ENCODE assay signal across 11 cellular contexts in the genomic region with DNA sequence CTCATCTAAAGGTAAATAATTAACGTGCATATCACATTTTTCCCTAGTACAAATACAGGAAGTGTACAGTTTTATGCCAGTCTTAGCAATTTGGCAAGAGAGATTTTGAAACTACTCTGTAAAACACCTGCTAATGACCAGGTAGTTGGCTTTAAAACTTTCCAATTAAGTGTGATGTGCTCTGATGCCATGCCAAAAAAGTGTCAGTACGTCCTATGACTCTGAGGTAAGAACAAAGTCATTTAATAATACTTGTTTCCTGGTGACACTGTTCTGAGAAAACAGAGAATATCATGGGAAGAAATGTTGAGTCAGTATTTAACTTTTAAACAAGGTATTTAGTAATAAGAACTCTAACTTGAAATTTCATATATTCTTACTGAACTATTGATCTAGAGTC. TPM values are rescaled to one million over a fixed set of nuclear protein-coding genes. Genes with fewer than 3 reads are reported as not detected.
DNase-seq lines count a peak whose midpoint lies in the region; ATAC-seq and TF ChIP-seq lines count a peak whose summit lies in the region.
"Had no signal": no experiment of that assay in that cellular context is flagged by ENCODE, and none has a peak within 500 bp of the region (broad histone marks: within the 10 kb centered on the region; RNA-seq: fewer than 3 reads in every experiment).

No MANE protein-coding gene starts in this region.

- DNase-seq in SW480 (ENCODE audit: low spot score) (peak; percentile 42), left lung (no peak), NCI-H2171 treated with DMSO at 0.1 percent for 48 hours (lab: John Stamatoyannopoulos, UW) (no peak)
- no peak for DNase-seq in naive thymus-derived CD8-positive, alpha-beta T cell
- no peak for DNase-seq in activated CD4-positive, alpha-beta T cell treated with anti-CD3 and anti-CD28 coated beads, Interleukin-2, amount 50 U/mL, for 1 hour
- DNase-seq: activated naive CD8-positive, alpha-beta T cell treated with anti-CD3 and anti-CD28 coated beads, Interleukin-2, amount 10 ng/mL, durations not matched to agents 7 days and 5 days; Karpas-422; NCI-H748 treated with DMSO at 0.1 percent for 48 hours had no signal

- H3K36me3 ChIP-seq in left lung: no peaks in the 10 kb centered on the region

- peak overlapping the region; percentile 27 to 53 for H3K27ac ChIP-seq in left lung

- H3K27me3 Mint-ChIP-seq in naive thymus-derived CD8-positive, alpha-beta T cell: no peaks in the 10 kb centered on the region
- H3K27me3 Mint-ChIP-seq: activated naive CD8-positive, alpha-beta T cell treated with anti-CD3 and anti-CD28 coated beads, Interleukin-2, amount 10 ng/mL, durations not matched to agents 7 days and 5 days had no signal

- no peak for TF ChIP-seq CTCF in left lung (IDR thresholded peaks at IDR 0.05)

- ATAC-seq in GM18508 (IDR thresholded peaks at IDR 0.05; ENCODE audit: insufficient read depth, unreplicated experiment) (peak; percentile 33), HG02759 (IDR thresholded peaks at IDR 0.05; ENCODE audit: unreplicated experiment) (peak; percentile 37), left lung (peak; percentile 63), HG03095 (IDR thresholded peaks at IDR 0.05; ENCODE audit: unreplicated experiment) (no peak)
- ATAC-seq in naive thymus-derived CD8-positive, alpha-beta T cell: no peak

- H3K4me3 Mint-ChIP-seq in naive thymus-derived CD8-positive, alpha-beta T cell: peak overlapping the region in 1 of 10 donors; percentile 2
- H3K4me3 Mint-ChIP-seq: activated naive CD8-positive, alpha-beta T cell treated with anti-CD3 and anti-CD28 coated beads, Interleukin-2, amount 10 ng/mL, durations not matched to agents 7 days and 5 days had no signal

- no peaks in the 10 kb centered on the region for H3K9me3 ChIP-seq in left lung

- H3K4me1 Mint-ChIP-seq in naive thymus-derived CD8-positive, alpha-beta T cell: peaks cover 21 to 83% (median 60%) of the 10 kb centered on the region in 4 donors

- POLR2A ChIA-PET in naive thymus-derived CD8-positive, alpha-beta T cell (lab: Charles Lee): no interaction called here

- H3K36me3 Mint-ChIP-seq in naive thymus-derived CD8-positive, alpha-beta T cell: peaks cover 0 to 3% (median 1%) of the 10 kb centered on the region in 3 donors

- peak overlapping the region in 1 of 10 donors; percentile 35 for H3K27ac Mint-ChIP-seq in naive thymus-derived CD8-positive, alpha-beta T cell
- H3K27ac Mint-ChIP-seq: activated naive CD8-positive, alpha-beta T cell treated with anti-CD3 and anti-CD28 coated beads, Interleukin-2, amount 10 ng/mL, durations not matched to agents 7 days and 5 days had no signal

- intact Hi-C loops in left lung (cut with DNase I): no loop called here

- no peak overlapping the region for H3K4me3 ChIP-seq in left lung

- no peaks in the 10 kb centered on the region for H3K27me3 ChIP-seq in left lung

- no peaks in the 10 kb centered on the region for H3K9me3 Mint-ChIP-seq in naive thymus-derived CD8-positive, alpha-beta T cell
- H3K9me3 Mint-ChIP-seq: activated naive CD8-positive, alpha-beta T cell treated with anti-CD3 and anti-CD28 coated beads, Interleukin-2, amount 10 ng/mL, durations not matched to agents 7 days and 5 days had no signal

- peaks cover 26 to 91% of the 10 kb centered on the region in 2 donors for H3K4me1 ChIP-seq in left lung

RNA-seq across cellular contexts. Expression of gene PDZD8, which starts 9.6 kb away (rescaled TPM):
- 10 to 100 TPM; 32.4 to 38.2 TPM for total RNA-seq in left lung
- total RNA-seq in naive thymus-derived CD8-positive, alpha-beta T cell: 10 to 100 TPM; 18.1 to 20.0 TPM
- polyA plus RNA-seq in naive thymus-derived CD8-positive, alpha-beta T cell: 1 to 10 TPM; 7.4 to 9.2 (median 8.5) TPM

Comparison
In these comparisons a context has a peak if more than half of its experiments do, and no peak if none do; other contexts are left out.
1. ATAC-seq: peak in GM18508 (single experiment), HG02759 (single experiment) and left lung (single experiment); none in naive thymus-derived CD8-positive, alpha-beta T cell (0 of 2) and HG03095 (single experiment).